Comparison of ENCODE assay signal across 12 cellular contexts in the genomic region with DNA sequence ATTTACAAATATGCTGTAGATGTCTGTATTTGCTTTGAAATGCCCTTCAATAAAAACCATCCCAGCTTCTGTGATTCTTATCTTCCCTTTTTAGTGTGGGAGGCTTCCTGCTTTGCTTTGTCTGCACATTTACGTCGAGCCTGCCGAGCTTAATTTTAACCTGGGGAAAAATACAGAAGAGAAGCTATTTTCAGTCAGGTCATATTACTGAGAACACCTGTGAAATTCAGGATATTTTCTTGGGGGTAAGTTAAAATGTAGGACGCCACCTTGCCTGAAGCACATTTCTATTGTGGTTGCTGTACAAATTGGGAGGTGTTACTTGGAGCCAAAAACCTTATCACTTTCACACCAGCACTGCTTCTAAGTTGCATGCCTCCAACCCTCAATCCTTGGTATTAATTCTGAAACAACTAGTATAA. TPM values are rescaled to one million over a fixed set of nuclear protein-coding genes. Genes with fewer than 3 reads are reported as not detected.
DNase-seq lines count a peak whose midpoint lies in the region; ATAC-seq and TF ChIP-seq lines count a peak whose summit lies in the region.
"Had no signal": no experiment of that assay in that cellular context is flagged by ENCODE, and none has a peak within 500 bp of the region (broad histone marks: within the 10 kb centered on the region; RNA-seq: fewer than 3 reads in every experiment).

No MANE protein-coding gene starts in this region.

- no TSS peak for BruUV-seq in MCF 10A (replicated peaks; lab: Mats Ljungman, UMichigan)

- intact Hi-C loops in MCF 10A (cut with micrococcal nuclease) = no loop called here
- intact Hi-C loops in breast epithelium (cut with DNase I; ENCODE audit: low total_unique reads) = no loop called here

- H3K27me3 Mint-ChIP-seq in MCF 10A (ENCODE audit: insufficient read depth, unreplicated experiment) (no peaks in the 10 kb centered on the region), T-helper 17 cell (no peaks in the 10 kb centered on the region)
- H3K27me3 Mint-ChIP-seq in stimulated activated naive CD8-positive, alpha-beta T cell treated with anti-CD3 and anti-CD28 coated beads, Interleukin-15, amount 100 ng/mL, for 72 hours = no peaks in the 10 kb centered on the region
- H3K27me3 Mint-ChIP-seq: activated B cell treated with CpG ODN at 0.5 μM for 24 hours had no signal

- H3K9me3 ChIP-seq in breast epithelium = no peaks in the 10 kb centered on the region
- no peaks in the 10 kb centered on the region for H3K9me3 ChIP-seq in T-helper 17 cell (ENCODE audit: control insufficient read depth, low read length, poor library complexity, severe bottlenecking)
- H3K9me3 ChIP-seq in endocrine pancreas (ENCODE audit: control insufficient read depth, low read length) = no peaks in the 10 kb centered on the region

- H3K36me3 ChIP-seq in breast epithelium (no peaks in the 10 kb centered on the region), endocrine pancreas (ENCODE audit: control insufficient read depth, insufficient read depth, low read length) (no peaks in the 10 kb centered on the region)

- no peak for DNase-seq in MCF 10A (ENCODE audit: unreplicated experiment)
- DNase-seq in breast epithelium (ENCODE audit: low spot score in 2 of 2) = no peak
- DNase-seq in T-helper 17 cell = no peak
- no peak for DNase-seq in stimulated activated naive CD8-positive, alpha-beta T cell treated with anti-CD3 and anti-CD28 coated beads, Interleukin-15, amount 100 ng/mL, for 72 hours
- no peak for DNase-seq in globus pallidus (ENCODE audit: low spot score)
- no peak for DNase-seq in cortex of kidney (lab: John Stamatoyannopoulos, UW)
- DNase-seq: activated B cell treated with CpG ODN at 0.5 μM for 24 hours, amniotic stem cell, NCI-H1694 had no signal

- H3K27me3 ChIP-seq in breast epithelium (no peaks in the 10 kb centered on the region), endocrine pancreas (ENCODE audit: control insufficient read depth, insufficient read depth, low read length) (no peaks in the 10 kb centered on the region)

- H3K27ac Mint-ChIP-seq in MCF 10A (ENCODE audit: low read depth, unreplicated experiment) (peak overlapping the region; percentile 8), T-helper 17 cell (peak overlapping the region; percentile 97)
- H3K27ac Mint-ChIP-seq in stimulated activated naive CD8-positive, alpha-beta T cell treated with anti-CD3 and anti-CD28 coated beads, Interleukin-15, amount 100 ng/mL, for 72 hours = peak overlapping the region in 1 of 2 donors; percentile 57
- H3K27ac Mint-ChIP-seq: activated B cell treated with CpG ODN at 0.5 μM for 24 hours had no signal

- H3K27ac ChIP-seq in breast epithelium = no peak overlapping the region
- H3K27ac ChIP-seq: epithelial cell of prostate had no signal

- H3K4me1 Mint-ChIP-seq in MCF 10A (ENCODE audit: insufficient read depth, unreplicated experiment) (peaks cover 11% of the 10 kb centered on the region), T-helper 17 cell (peaks cover 74% of the 10 kb centered on the region)
- peaks cover 29% of the 10 kb centered on the region for H3K4me1 Mint-ChIP-seq in stimulated activated naive CD8-positive, alpha-beta T cell treated with anti-CD3 and anti-CD28 coated beads, Interleukin-15, amount 100 ng/mL, for 72 hours

- H3K4me3 Mint-ChIP-seq in MCF 10A (ENCODE audit: unreplicated experiment) = peak overlapping the region; percentile 46
- peak overlapping the region; percentile 90 for H3K4me3 Mint-ChIP-seq in T-helper 17 cell
- peak overlapping the region; percentile 65 to 70 for H3K4me3 Mint-ChIP-seq in stimulated activated naive CD8-positive, alpha-beta T cell treated with anti-CD3 and anti-CD28 coated beads, Interleukin-15, amount 100 ng/mL, for 72 hours
- H3K4me3 Mint-ChIP-seq: activated B cell treated with CpG ODN at 0.5 μM for 24 hours had no signal

- TF ChIP-seq POLR2A in breast epithelium (IDR thresholded peaks at IDR 0.05) = no peak

- CTCF ChIA-PET in MCF 10A (lab: Yijun Ruan, JAX) = interaction anchor here (0.6 to 0.7 kb wide), 3 partner anchors 13 to 388 kb away, joined by 3 to 4 read pairs (median 3); no protein-coding TSS in a partner anchor

- H3K4me1 ChIP-seq in breast epithelium (no peaks in the 10 kb centered on the region), endocrine pancreas (ENCODE audit: control insufficient read depth, insufficient read depth, low read length) (no peaks in the 10 kb centered on the region)

- H3K9me3 Mint-ChIP-seq in MCF 10A (ENCODE audit: unreplicated experiment) = no peaks in the 10 kb centered on the region
- no peaks in the 10 kb centered on the region for H3K9me3 Mint-ChIP-seq in stimulated activated naive CD8-positive, alpha-beta T cell treated with anti-CD3 and anti-CD28 coated beads, Interleukin-15, amount 100 ng/mL, for 72 hours
- H3K9me3 Mint-ChIP-seq: activated B cell treated with CpG ODN at 0.5 μM for 24 hours had no signal

- H3K4me3 ChIP-seq in breast epithelium (peak overlapping the region in 1 of 3 donors; percentile 32), endocrine pancreas (ENCODE audit: control insufficient read depth, insufficient read depth, low read length) (peak overlapping the region; percentile 81)

- H3K9ac ChIP-seq in endocrine pancreas (ENCODE audit: control insufficient read depth, insufficient read depth, low read length) = no peak overlapping the region

- H3K36me3 Mint-ChIP-seq in MCF 10A (ENCODE audit: insufficient read depth, unreplicated experiment) (no peaks in the 10 kb centered on the region), T-helper 17 cell (ENCODE audit: low read depth) (peaks cover 5% of the 10 kb centered on the region)

- POLR2A ChIA-PET in MCF 10A (lab: Yijun Ruan, JAX) = interaction anchor here (0.6 to 1.3 kb wide), 3 partner anchors 12 to 712 kb away, joined by 3 read pairs; no protein-coding TSS in a partner anchor

- TF ChIP-seq CTCF in MCF 10A (IDR thresholded peaks at IDR 0.05; ENCODE audit: unreplicated experiment) = no peak
- no peak for TF ChIP-seq CTCF in breast epithelium (IDR thresholded peaks at IDR 0.05)

- ATAC-seq in T-helper 17 cell (peak; percentile 49), GM18907 (IDR thresholded peaks at IDR 0.05; ENCODE audit: unreplicated experiment) (no peak)
- no peak for ATAC-seq in stimulated activated naive CD8-positive, alpha-beta T cell treated with anti-CD3 and anti-CD28 coated beads, Interleukin-15, amount 100 ng/mL, for 72 hours

RNA-seq across cellular contexts. Expression of gene FUCA2, which starts 43.6 kb away (rescaled TPM):
- total RNA-seq in MCF 10A (2022) (54.8 and 62.2 TPM in 2 replicates), breast epithelium (10 to 100 TPM; 21.3 to 48.2 (median 25.6) TPM), T-helper 17 cell (1 to 10 TPM; 7.8 to 8.3 TPM)
